Comparison of ENCODE assay signal across 8 cellular contexts in genomic region chr12:31325524-31325875, GRCh38. TPM values are rescaled to one million over a fixed set of nuclear protein-coding genes. Genes with fewer than 3 reads are reported as not detected.
DNase-seq lines count a peak whose midpoint lies in the region; ATAC-seq and TF ChIP-seq lines count a peak whose summit lies in the region.

No MANE protein-coding gene starts in this region.

- no peak for TF ChIP-seq CTCF in epithelial cell of proximal tubule (conservative IDR thresholded peaks at IDR 0.05; ENCODE audit: low read depth, low read length)

- H3K9me3 ChIP-seq in neuron (ENCODE audit: low read length), result no peaks in the 10 kb centered on the region

- H3K4me3 ChIP-seq in epithelial cell of proximal tubule (ENCODE audit: low read depth, low read length), result peak overlapping the region; percentile 96
- H3K4me3 ChIP-seq in neuron (ENCODE audit: low read length), result peak overlapping the region; percentile 94

- no peak for DNase-seq in Right ventricle myocardium inferior (ENCODE audit: missing footprints)
- no peak for DNase-seq in cardiac septum (ENCODE audit: low spot score)
- peak; percentile 17 to 18 for DNase-seq in activated CD4-positive, alpha-beta T cell treated with anti-CD3 and anti-CD28 coated beads for 24 hours (ENCODE audit: low read depth in 2 of 2)
- DNase-seq in epithelial cell of proximal tubule (ENCODE audit: low read depth), result no peak
- no peak for DNase-seq in T1000 (lab: John Stamatoyannopoulos, UW)
- no peak for DNase-seq in Ammon's horn (ENCODE audit: low spot score)

- intact Hi-C loops in Right ventricle myocardium inferior (cut with DNase I), result no loop called here
- intact Hi-C loops in cardiac septum (cut with DNase I), result loop anchor here (5.0 kb wide), 1 partner anchor 267 kb away; the partner anchor contains the start of gene DENND5B

- H3K36me3 ChIP-seq in neuron (ENCODE audit: insufficient read depth, low read length), result no peaks in the 10 kb centered on the region

- H3K4me1 ChIP-seq in neuron (ENCODE audit: insufficient read depth, low read length), result peaks cover 33% of the 10 kb centered on the region

- ATAC-seq in Right ventricle myocardium inferior, result peak; percentile 14
- no peak for ATAC-seq in GM19397 (IDR thresholded peaks at IDR 0.05; ENCODE audit: unreplicated experiment)

- no peak overlapping the region for H2AFZ ChIP-seq in neuron (ENCODE audit: low read depth, low read length)

- H3K27me3 ChIP-seq in neuron (ENCODE audit: insufficient read depth, low read length), result no peaks in the 10 kb centered on the region

RNA-seq across cellular contexts. Expression of gene SINHCAF, which starts 0.5 kb away (rescaled TPM):
- total RNA-seq in Right ventricle myocardium inferior (9.1 TPM), cardiac septum (10.3 TPM), epithelial cell of proximal tubule (93.5 and 130 TPM in 2 replicates)

Comparison
In these comparisons a context has a peak if more than half of its experiments do, and no peak if none do; other contexts are left out.
1. DNase-seq: peak in activated CD4-positive, alpha-beta T cell treated with anti-CD3 and anti-CD28 coated beads for 24 hours (2 of 2); none in Right ventricle myocardium inferior (single experiment), cardiac septum (single experiment), epithelial cell of proximal tubule (single experiment), T1000 (single experiment) and Ammon's horn (single experiment).